Comparison of ENCODE assay signal across 1 cellular context in genomic region chrX:17944833-17945497, GRCh38.
TF ChIP-seq lines count a peak whose summit lies in the region.

No MANE protein-coding gene starts in this region.

TF ChIP-seq in WTC11, 78 proteins besides CTCF, POLR2A, EP300 and RAD21 (continued from another document):
- TF ChIP-seq, protein P1, sequence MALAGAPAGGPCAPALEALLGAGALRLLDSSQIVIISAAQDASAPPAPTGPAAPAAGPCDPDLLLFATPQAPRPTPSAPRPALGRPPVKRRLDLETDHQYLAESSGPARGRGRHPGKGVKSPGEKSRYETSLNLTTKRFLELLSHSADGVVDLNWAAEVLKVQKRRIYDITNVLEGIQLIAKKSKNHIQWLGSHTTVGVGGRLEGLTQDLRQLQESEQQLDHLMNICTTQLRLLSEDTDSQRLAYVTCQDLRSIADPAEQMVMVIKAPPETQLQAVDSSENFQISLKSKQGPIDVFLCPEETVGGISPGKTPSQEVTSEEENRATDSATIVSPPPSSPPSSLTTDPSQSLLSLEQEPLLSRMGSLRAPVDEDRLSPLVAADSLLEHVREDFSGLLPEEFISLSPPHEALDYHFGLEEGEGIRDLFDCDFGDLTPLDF (CRISPR knock-in tag; IDR thresholded peaks at IDR 0.05): no peak
- TF ChIP-seq ELF4 (CRISPR knock-in tag; IDR thresholded peaks at IDR 0.05; ENCODE audit: low read depth): no peak
- no peak for TF ChIP-seq PRRX2 (CRISPR knock-in tag; IDR thresholded peaks at IDR 0.05)
- TF ChIP-seq ERG (CRISPR knock-in tag; IDR thresholded peaks at IDR 0.05): no peak
- TF ChIP-seq AR (CRISPR knock-in tag; IDR thresholded peaks at IDR 0.05): no peak
